Comparison of ENCODE assay signal across 8 cellular contexts in the genomic region with DNA sequence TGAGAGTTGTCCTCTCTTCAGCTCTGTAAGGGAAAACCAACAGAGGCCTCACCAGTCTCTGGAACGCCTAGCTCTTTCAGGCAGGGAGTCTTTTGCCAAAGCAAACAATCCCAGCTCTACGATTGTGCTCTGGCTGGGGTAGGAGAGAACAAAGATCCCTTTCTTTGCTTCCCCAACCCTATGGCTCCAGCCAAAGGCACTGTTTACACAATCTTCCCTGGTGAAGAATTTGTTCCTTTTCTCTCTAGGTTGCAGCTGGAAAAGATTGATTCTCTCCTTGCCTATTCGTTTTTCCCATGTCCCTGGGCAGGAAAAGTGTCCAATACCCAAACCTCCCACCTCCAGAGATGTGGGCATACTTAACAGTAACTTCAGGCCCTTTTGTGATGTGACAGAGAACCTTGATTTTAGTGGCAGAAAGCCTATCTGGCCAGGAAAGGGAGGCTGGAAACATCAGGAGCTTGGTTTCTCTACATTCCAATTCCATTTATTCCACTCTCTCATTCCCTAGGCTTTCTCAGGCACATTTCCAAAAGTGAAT. TPM values are rescaled to one million over a fixed set of nuclear protein-coding genes. Genes with fewer than 3 reads are reported as not detected.
DNase-seq lines count a peak whose midpoint lies in the region; ATAC-seq and TF ChIP-seq lines count a peak whose summit lies in the region.

No MANE protein-coding gene starts in this region.

- intact Hi-C loops in left colon (cut with DNase I, micrococcal nuclease): no loop called here

- H3K4me3 ChIP-seq in cardiac fibroblast (replicated peaks in 1 of 2; ENCODE audit: low read depth in 2 of 2, low read length in 2 of 2): no peak overlapping the region

- H3K27ac ChIP-seq in temporal lobe (ENCODE audit: low read depth, low read length): peak overlapping the region; percentile 100

- ATAC-seq in left colon: peak; percentile 94
- ATAC-seq in GM19023 (IDR thresholded peaks at IDR 0.05; ENCODE audit: unreplicated experiment): no peak
- no peak for ATAC-seq in HG02571 (IDR thresholded peaks at IDR 0.05; ENCODE audit: unreplicated experiment)

- DNase-seq in A172 (ENCODE audit: low spot score) (peak; percentile 68), NCI-H1092 treated with DMSO at 0.1 percent for 48 hours (lab: John Stamatoyannopoulos, UW) (peak; percentile 87), cardiac fibroblast (ENCODE audit: low read depth in 2 of 2) (peak; percentile 78 to 94), left colon (peak; percentile 38 to 75), activated T-cell treated with anti-CD3 and anti-CD28 coated beads for 4 hours (no peak)

- TF ChIP-seq CTCF in cardiac fibroblast (IDR thresholded peaks at IDR 0.05; ENCODE audit: low read depth, low read length): no peak

RNA-seq across cellular contexts. Expression of gene ATP5MC2, which starts 16.8 kb away (rescaled TPM):
- 393 and 458 TPM in 2 replicates for total RNA-seq in A172 (2014; rRNA removed; shearing (Covaris generic))
- total RNA-seq in left colon: 100 to 1,000 TPM; 323 to 371 TPM
- total RNA-seq in temporal lobe: 41.6 TPM

RNA-seq across cellular contexts. Expression of gene ATF7, which starts 32.9 kb away (rescaled TPM):
- total RNA-seq in A172 (2014; rRNA removed; shearing (Covaris generic)): 3.9 and 9.2 TPM in 2 replicates
- total RNA-seq in left colon (10 to 100 TPM; 38.3 to 39.2 TPM), temporal lobe (7.1 TPM)
